ENCODE assay signal across 1 cellular context in the genomic region with DNA sequence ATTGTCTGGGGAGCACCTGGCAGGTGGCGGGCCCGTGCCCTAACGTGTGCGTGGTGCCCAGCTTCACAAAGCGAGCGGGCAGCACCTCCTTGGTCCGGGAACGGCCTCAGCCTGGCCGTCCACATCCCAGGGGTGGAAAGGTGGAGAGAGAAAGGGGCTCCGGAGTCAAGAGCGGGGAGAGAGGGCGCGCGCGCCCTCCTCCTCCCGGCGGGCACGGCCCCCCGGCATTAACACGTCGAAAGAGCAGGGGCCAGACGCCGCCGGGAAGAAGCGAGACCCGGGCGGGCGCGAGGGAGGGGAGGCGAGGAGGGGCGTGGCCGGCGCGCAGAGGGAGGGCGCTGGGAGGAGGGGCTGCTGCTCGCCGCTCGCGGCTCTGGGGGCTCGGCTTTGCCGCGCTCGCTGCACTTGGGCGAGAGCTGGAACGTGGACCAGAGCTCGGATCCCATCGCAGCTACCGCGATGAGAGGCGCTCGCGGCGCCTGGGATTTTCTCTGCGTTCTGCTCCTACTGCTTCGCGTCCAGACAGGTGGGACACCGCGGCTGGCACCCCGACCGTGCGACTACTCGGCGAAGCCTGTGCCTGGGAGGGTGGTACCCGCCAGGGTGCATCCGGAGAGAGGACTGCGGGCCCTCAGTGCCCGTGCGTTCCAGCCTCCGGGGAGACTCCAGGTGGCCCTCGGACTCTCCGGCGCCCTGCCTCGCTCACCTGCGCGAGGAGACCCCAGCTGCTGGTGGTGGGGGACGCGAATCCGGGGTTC.
TF ChIP-seq lines count a peak whose summit lies in the region.

Gene KIT (plus strand): TSS at position 402 of the 758 bp plus-strand sequence. CDS start 58 bp downstream, at position 460.

TF ChIP-seq in HEK293, 187 proteins besides CTCF, POLR2A, EP300 and RAD21 (continued from another document):
- no peak for TF ChIP-seq ZNF280D (tag by site-specific recombination; IDR thresholded peaks at IDR 0.05)
- no peak for TF ChIP-seq ZBTB11 (tag by site-specific recombination; conservative IDR thresholded peaks at IDR 0.05; ENCODE audit: low read depth)
- TF ChIP-seq ZNF560 (tag by site-specific recombination; IDR thresholded peaks at IDR 0.05; ENCODE audit: borderline replicate concordance): no peak
